In the genomic region with DNA sequence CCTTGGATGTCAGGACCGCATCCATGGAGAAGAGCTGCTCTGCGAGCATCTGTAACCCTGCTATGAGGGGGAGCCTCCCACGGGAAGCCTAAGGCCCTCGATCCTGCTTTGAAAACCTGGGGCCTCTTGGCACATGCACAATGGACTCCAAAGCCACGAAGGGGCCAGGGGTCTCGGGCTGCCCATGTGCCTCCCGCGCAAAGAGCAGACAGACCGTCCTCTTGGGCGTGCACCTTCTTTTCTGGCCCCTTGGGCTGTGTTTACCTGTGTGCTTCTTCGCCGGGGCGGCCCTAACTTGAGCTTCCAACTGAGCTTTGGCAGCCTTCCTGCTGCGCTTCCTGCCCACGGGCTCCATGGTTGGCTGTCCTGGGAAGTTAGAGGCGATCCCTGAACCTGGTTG, we compare ENCODE assay signal across 6 cellular contexts. TPM values are rescaled to one million over a fixed set of nuclear protein-coding genes. Genes with fewer than 3 reads are reported as not detected.
"Had no signal": no experiment of that assay in that cellular context is flagged by ENCODE, and none has a peak within 500 bp of the region (broad histone marks: within the 10 kb centered on the region; RNA-seq: fewer than 3 reads in every experiment).

No MANE protein-coding gene starts in this region.

RNA-seq across cellular contexts. Expression of gene FAM9A, which starts 2.5 kb away (rescaled TPM):
- total RNA-seq: HepG2, HT-29, HT1080, IMR-90, K562 had no signal
- polyA plus RNA-seq: HepG2, IgD-negative memory B cell, IMR-90 had no signal
